In the genomic region with DNA sequence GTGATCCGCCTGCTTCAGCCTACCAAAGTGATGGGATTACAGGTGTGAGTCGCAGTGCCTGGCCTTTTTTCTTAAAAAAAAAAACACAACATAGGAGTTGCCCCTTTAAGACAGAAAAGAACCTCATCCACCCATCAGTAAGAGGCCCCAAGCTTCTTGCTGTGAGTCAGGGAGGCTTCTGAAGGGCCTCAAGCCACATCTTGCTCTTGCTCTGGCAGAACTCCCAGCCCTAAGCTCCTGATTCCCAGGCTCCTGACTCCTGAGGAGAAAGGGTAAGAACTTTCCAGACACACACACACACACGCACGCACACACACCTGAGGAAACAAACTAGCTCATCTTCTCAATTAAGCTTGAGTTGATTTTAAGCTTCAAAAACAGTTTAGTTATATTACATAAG, we compare ENCODE assay signal across 13 cellular contexts. TPM values are rescaled to one million over a fixed set of nuclear protein-coding genes. Genes with fewer than 3 reads are reported as not detected.
DNase-seq lines count a peak whose midpoint lies in the region; ATAC-seq, FAIRE-seq and TF ChIP-seq lines count a peak whose summit lies in the region.
"Had no signal": no experiment of that assay in that cellular context is flagged by ENCODE, and none has a peak within 500 bp of the region (broad histone marks: within the 10 kb centered on the region; RNA-seq: fewer than 3 reads in every experiment).

No MANE protein-coding gene starts in this region.

- no peaks in the 10 kb centered on the region for H3K27me3 ChIP-seq in keratinocyte (ENCODE audit: control insufficient read depth, extremely low read depth, insufficient read depth, low read length)

- H3K27ac ChIP-seq in keratinocyte (ENCODE audit: control insufficient read depth, insufficient read depth, low read length) = peak overlapping the region; percentile 12
- H3K27ac ChIP-seq: C4-2B had no signal

- H2AFZ ChIP-seq in keratinocyte (ENCODE audit: control insufficient read depth, low read length) = no peak overlapping the region

- H3K4me2 ChIP-seq in keratinocyte (ENCODE audit: control insufficient read depth, extremely low read depth, insufficient read depth, low read depth, low read length) = no peak overlapping the region

- no peak for ATAC-seq in GM21825 (IDR thresholded peaks at IDR 0.05; ENCODE audit: unreplicated experiment)
- no peak for ATAC-seq in GM18502 (IDR thresholded peaks at IDR 0.05; ENCODE audit: poor library complexity, unreplicated experiment)
- ATAC-seq: left lobe of liver had no signal

- DNase-seq in A172 (ENCODE audit: low spot score) (peak; percentile 62), H4 (ENCODE audit: low spot score) (peak; percentile 95), brain pericyte (ENCODE audit: low read depth, low spot score) (peak; percentile 75), keratinocyte (ENCODE audit: low read depth, low spot score) (no peak), inferior parietal cortex (ENCODE audit: extremely low spot score) (no peak)
- DNase-seq in activated naive CD4-positive, alpha-beta T cell treated with anti-CD3 and anti-CD28 coated beads, Interleukin-2, amount 50 U/mL, for 16 hours = no peak
- DNase-seq: activated CD4-positive, alpha-beta memory T cell treated with anti-CD3 and anti-CD28 coated beads for 36 hours; NCI-H69 had no signal

- peaks cover 18% of the 10 kb centered on the region for H3K4me1 ChIP-seq in keratinocyte (ENCODE audit: control insufficient read depth, extremely low read depth, insufficient read depth, low read length)

- H3K4me3 ChIP-seq in keratinocyte (ENCODE audit: control insufficient read depth in 2 of 3, extremely low read depth in 1 of 3, insufficient read depth in 2 of 3, low read depth in 1 of 3, low read length in 3 of 3) = no peak overlapping the region

- H3K9me1 ChIP-seq in keratinocyte (ENCODE audit: control insufficient read depth, extremely low read depth, insufficient read depth, low read length) = no peaks in the 10 kb centered on the region

- H3K9me3 ChIP-seq in keratinocyte (ENCODE audit: control insufficient read depth, low read depth, low read length) = no peaks in the 10 kb centered on the region

- H3K79me2 ChIP-seq in keratinocyte (ENCODE audit: control insufficient read depth, insufficient read depth, low read length) = peaks cover 8% of the 10 kb centered on the region

- H4K20me1 ChIP-seq in keratinocyte (ENCODE audit: control insufficient read depth, extremely low read depth, insufficient read depth, low read length) = peaks cover 4% of the 10 kb centered on the region

- peaks cover 0 to 2% of the 10 kb centered on the region in 2 experiments for H3K36me3 ChIP-seq in keratinocyte (ENCODE audit: control insufficient read depth in 2 of 2, extremely low read depth in 1 of 2, insufficient read depth in 2 of 2, low read length in 2 of 2)

- FAIRE-seq in keratinocyte (lab: Jason Lieb, UNC) = no peak

- H3K9ac ChIP-seq in keratinocyte (ENCODE audit: control insufficient read depth, extremely low read depth, insufficient read depth, low read length) = no peak overlapping the region

- dilution Hi-C loops in keratinocyte (cut with MboI; ENCODE audit: extremely low pct_ligation_motif_present, low sequenced_read_pairs) = no loop called here

- TF ChIP-seq CTCF in keratinocyte (optimal IDR thresholded peaks at IDR 0.05 in 1 of 3, IDR thresholded peaks at IDR 0.05 in 1 of 3, conservative IDR thresholded peaks at IDR 0.05 in 1 of 3; ENCODE audit: extremely low read depth in 1 of 3, insufficient read depth in 2 of 3, low read length in 3 of 3) = no peak

RNA-seq across cellular contexts. Expression of a gene that starts 6.9 kb away (rescaled TPM):
- total RNA-seq in A172 (2014; rRNA removed; shearing (Covaris generic)) = 48.5 and 50.3 TPM in 2 replicates
- 397 and 449 TPM in 2 replicates for total RNA-seq in H4 (2014; rRNA removed; shearing (Covaris generic))
- 95.2 to 115 TPM (median 102 TPM) in 3 replicates for polyA plus RNA-seq in keratinocyte
- 88.1 TPM for polyA plus RNA-seq in keratinocyte (2011; ENCODE audit: low read depth)
- polyA plus RNA-seq in keratinocyte (2011; cell fraction: cytosol; rRNA removed) = 44.3 and 120 TPM in 2 replicates
- polyA plus RNA-seq in keratinocyte (2011; cell fraction: nucleus; rRNA removed) = 63.2 and 70.5 TPM in 2 replicates
- polyA plus RNA-seq in keratinocyte (2012; ENCODE audit: low replicate concordance) = 64.1 and 127 TPM in 2 replicates
- 40.9 to 102 TPM (median 50.5 TPM) in 3 replicates for polyA minus RNA-seq in keratinocyte
- polyA minus RNA-seq in keratinocyte (2011; cell fraction: cytosol; rRNA and poly(A)+ RNA removed) = 108 TPM
- 13.9 and 22.8 TPM in 2 replicates for polyA minus RNA-seq in keratinocyte (2011; cell fraction: nucleus; rRNA and poly(A)+ RNA removed)

RNA-seq across cellular contexts. Expression of a gene that starts 9.5 kb away (rescaled TPM):
- total RNA-seq in A172 (2014; rRNA removed; shearing (Covaris generic)) = not detected in 2 replicates
- 0.97 TPM in 1 of 2 replicates, not detected in the other for total RNA-seq in H4 (2014; rRNA removed; shearing (Covaris generic))
- polyA plus RNA-seq in keratinocyte = 0.37 to 1.1 TPM in 2 of 3 replicates, not detected in the other
- polyA plus RNA-seq in keratinocyte (2011; ENCODE audit: low read depth) = not detected
- polyA plus RNA-seq in keratinocyte (2011; cell fraction: cytosol; rRNA removed) = not detected in 2 replicates
- polyA plus RNA-seq in keratinocyte (2011; cell fraction: nucleus; rRNA removed) = not detected in 2 replicates
- polyA plus RNA-seq in keratinocyte (2012; ENCODE audit: low replicate concordance) = 0.73 and 2.7 TPM in 2 replicates
- polyA minus RNA-seq in keratinocyte = not detected in 3 replicates
- polyA minus RNA-seq in keratinocyte (2011; cell fraction: cytosol; rRNA and poly(A)+ RNA removed) = not detected
- not detected in 2 replicates for polyA minus RNA-seq in keratinocyte (2011; cell fraction: nucleus; rRNA and poly(A)+ RNA removed)
- total RNA-seq: left lobe of liver, pulmonary artery endothelial cell had no signal

RNA-seq across cellular contexts. Expression of a gene that starts 13.2 kb away (rescaled TPM):
- not detected in 2 replicates for total RNA-seq in A172 (2014; rRNA removed; shearing (Covaris generic))
- total RNA-seq in H4 (2014; rRNA removed; shearing (Covaris generic)) = not detected in 2 replicates
- polyA plus RNA-seq in keratinocyte = not detected in 3 replicates
- polyA plus RNA-seq in keratinocyte (2011; ENCODE audit: low read depth) = not detected
- polyA plus RNA-seq in keratinocyte (2011; cell fraction: cytosol; rRNA removed) = not detected in 2 replicates
- polyA plus RNA-seq in keratinocyte (2011; cell fraction: nucleus; rRNA removed) = not detected in 2 replicates
- not detected in 2 replicates for polyA plus RNA-seq in keratinocyte (2012; ENCODE audit: low replicate concordance)
- polyA minus RNA-seq in keratinocyte = not detected in 3 replicates
- not detected for polyA minus RNA-seq in keratinocyte (2011; cell fraction: cytosol; rRNA and poly(A)+ RNA removed)
- polyA minus RNA-seq in keratinocyte (2011; cell fraction: nucleus; rRNA and poly(A)+ RNA removed) = not detected in 2 replicates
- total RNA-seq: pulmonary artery endothelial cell had no signal

RNA-seq across cellular contexts. Expression of a gene that starts 17.4 kb away (rescaled TPM):
- total RNA-seq in A172 (2014; rRNA removed; shearing (Covaris generic)) = 0.31 and 0.79 TPM in 2 replicates
- 8.0 and 8.5 TPM in 2 replicates for total RNA-seq in H4 (2014; rRNA removed; shearing (Covaris generic))
- polyA plus RNA-seq in keratinocyte = 1.2 to 2.0 TPM (median 1.5 TPM) in 3 replicates
- polyA plus RNA-seq in keratinocyte (2011; ENCODE audit: low read depth) = 15.3 TPM
- polyA plus RNA-seq in keratinocyte (2011; cell fraction: cytosol; rRNA removed) = 1.2 and 1.3 TPM in 2 replicates
- polyA plus RNA-seq in keratinocyte (2011; cell fraction: nucleus; rRNA removed) = 6.8 and 8.9 TPM in 2 replicates
- polyA plus RNA-seq in keratinocyte (2012; ENCODE audit: low replicate concordance) = 1.1 and 28.4 TPM in 2 replicates
- polyA minus RNA-seq in keratinocyte = 0.19 to 1.4 TPM (median 1.0 TPM) in 3 replicates
- 0.77 TPM for polyA minus RNA-seq in keratinocyte (2011; cell fraction: cytosol; rRNA and poly(A)+ RNA removed)
- polyA minus RNA-seq in keratinocyte (2011; cell fraction: nucleus; rRNA and poly(A)+ RNA removed) = 0.95 and 1.4 TPM in 2 replicates

RNA-seq across cellular contexts. Expression of a gene that starts 28.5 kb away (rescaled TPM):
- not detected in 2 replicates for total RNA-seq in A172 (2014; rRNA removed; shearing (Covaris generic))
- not detected in 2 replicates for total RNA-seq in H4 (2014; rRNA removed; shearing (Covaris generic))
- polyA plus RNA-seq in keratinocyte = not detected in 3 replicates
- polyA plus RNA-seq in keratinocyte (2011; ENCODE audit: low read depth) = not detected
- polyA plus RNA-seq in keratinocyte (2011; cell fraction: cytosol; rRNA removed) = not detected in 2 replicates
- polyA plus RNA-seq in keratinocyte (2011; cell fraction: nucleus; rRNA removed) = not detected in 2 replicates
- not detected in 2 replicates for polyA plus RNA-seq in keratinocyte (2012; ENCODE audit: low replicate concordance)
- polyA minus RNA-seq in keratinocyte = not detected in 3 replicates
- not detected for polyA minus RNA-seq in keratinocyte (2011; cell fraction: cytosol; rRNA and poly(A)+ RNA removed)
- not detected in 2 replicates for polyA minus RNA-seq in keratinocyte (2011; cell fraction: nucleus; rRNA and poly(A)+ RNA removed)
- total RNA-seq: left lobe of liver, pulmonary artery endothelial cell had no signal

Comparison
In these comparisons a context has a peak if more than half of its experiments do, and no peak if none do; other contexts are left out.
1. DNase-seq: peak in A172 (single experiment), H4 (single experiment) and brain pericyte (single experiment); none in keratinocyte (single experiment), inferior parietal cortex (single experiment) and activated naive CD4-positive, alpha-beta T cell treated with anti-CD3 and anti-CD28 coated beads, Interleukin-2, amount 50 U/mL, for 16 hours (single experiment).